In the genomic region with DNA sequence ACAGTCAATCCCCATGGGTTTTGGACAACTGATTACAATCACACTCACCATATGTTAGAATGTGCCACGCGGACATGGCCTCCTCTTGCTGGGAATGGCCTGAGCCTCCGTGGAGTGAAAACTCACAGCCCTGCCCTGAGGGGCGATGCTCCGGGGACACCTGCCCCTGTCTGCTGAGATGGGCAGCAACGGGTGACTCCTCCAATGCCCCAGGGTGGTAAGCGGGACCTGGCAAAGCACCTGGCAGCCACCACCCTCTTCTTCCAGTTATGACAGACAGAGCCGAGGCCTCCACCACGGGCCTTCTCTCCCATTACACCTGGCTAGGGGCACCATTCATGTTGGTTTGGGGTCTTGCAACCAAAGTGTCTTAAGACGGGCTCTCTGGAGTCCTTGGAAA, we compare ENCODE assay signal across 22 cellular contexts.
DNase-seq lines count a peak whose midpoint lies in the region; TF ChIP-seq lines count a peak whose summit lies in the region.
"Had no signal": no experiment of that assay in that cellular context is flagged by ENCODE, and none has a peak within 500 bp of the region (broad histone marks: within the 10 kb centered on the region; RNA-seq: fewer than 3 reads in every experiment).

No MANE protein-coding gene starts in this region.

- 78 to 80% methylated on average over 8 to 10 of the region's 10 CpGs for WGBS in tibial nerve, 2 donors

- H3K27ac ChIP-seq in fibroblast of lung (ENCODE audit: insufficient read depth, low read length): peak overlapping the region; percentile 59
- H3K27ac ChIP-seq in tibial nerve: peak overlapping the region in 3 of 4 donors; percentile 84 to 93 (median 92)
- H3K27ac ChIP-seq: 22Rv1 had no signal

- H3K36me3 Mint-ChIP-seq in nephron progenitor cell (ENCODE audit: low read depth): no peaks in the 10 kb centered on the region
- no peaks in the 10 kb centered on the region for H3K36me3 Mint-ChIP-seq in activated T-helper 1 cell treated with anti-CD3 and anti-CD28 coated beads, Interleukin-12 subunit alpha, Interleukin-12 subunit beta, Interleukin-2, Interleukin-4 antibody, amounts not matched to agents 30 ng/mL and 10 ng/mL and 1 ng/mL, durations not matched to agents 14 hours and 24 hours and 36 hours (ENCODE audit: low read depth)

- H2AFZ ChIP-seq in fibroblast of lung (ENCODE audit: low read length): peak overlapping the region; percentile 11

- no peaks in the 10 kb centered on the region for H4K20me1 ChIP-seq in fibroblast of lung (ENCODE audit: control insufficient read depth, extremely low read depth, insufficient read depth, low read length)

- no peak overlapping the region for H3K4me3 Mint-ChIP-seq in nephron progenitor cell
- H3K4me3 Mint-ChIP-seq in activated T-helper 1 cell treated with anti-CD3 and anti-CD28 coated beads, Interleukin-12 subunit alpha, Interleukin-12 subunit beta, Interleukin-2, Interleukin-4 antibody, amounts not matched to agents 30 ng/mL and 10 ng/mL and 1 ng/mL, durations not matched to agents 14 hours and 24 hours and 36 hours: no peak overlapping the region
- H3K4me3 Mint-ChIP-seq: activated CD8-positive, alpha-beta T cell treated with anti-CD3 and anti-CD28 coated beads for 36 hours; activated naive CD4-positive, alpha-beta T cell treated with anti-CD3 and anti-CD28 coated beads for 36 hours; naive B cell had no signal

- intact Hi-C loops in activated T-helper 1 cell treated with anti-CD3 and anti-CD28 coated beads, Interleukin-12 subunit alpha, Interleukin-12 subunit beta, Interleukin-2, Interleukin-4 antibody, amounts not matched to agents 30 ng/mL and 10 ng/mL and 1 ng/mL, durations not matched to agents 14 hours and 24 hours and 36 hours (cut with micrococcal nuclease): no loop called here

- DNase-seq in NCI-H82 (lab: John Stamatoyannopoulos, UW) (peak; percentile 41), NCI-H82 treated with DMSO at 0.1 percent for 48 hours (lab: John Stamatoyannopoulos, UW; ENCODE audit: unreplicated experiment) (no peak), fibroblast of lung (ENCODE audit: low read depth in 2 of 2) (no peak), nephron progenitor cell (no peak), tibial nerve (ENCODE audit: low spot score in 2 of 2) (no peak), cerebellar cortex (ENCODE audit: low spot score) (no peak)
- DNase-seq in activated T-helper 1 cell treated with anti-CD3 and anti-CD28 coated beads, Interleukin-12 subunit alpha, Interleukin-12 subunit beta, Interleukin-2, Interleukin-4 antibody, amounts not matched to agents 30 ng/mL and 10 ng/mL and 1 ng/mL, durations not matched to agents 14 hours and 24 hours and 36 hours (ENCODE audit: low spot score): no peak
- DNase-seq in activated T-cell treated with anti-CD3 and anti-CD28 coated beads, Interleukin-2, amount 50 U/mL, for 48 hours: no peak
- DNase-seq: activated CD8-positive, alpha-beta T cell treated with anti-CD3 and anti-CD28 coated beads for 36 hours; activated naive CD4-positive, alpha-beta T cell treated with anti-CD3 and anti-CD28 coated beads for 36 hours; activated T-cell treated with anti-CD3 and anti-CD28 coated beads, Interleukin-2, amount 50 U/mL, for 1 hour; effector memory CD4-positive, alpha-beta T cell; Karpas-422; naive B cell; NCI-H1048; NCI-H2029; NCI-H510A; stimulated activated CD4-positive, alpha-beta T cell treated with anti-CD3 and anti-CD28 coated beads, Interleukin-2, amount 100 ng/mL, for 48 hours; stimulated activated naive CD8-positive, alpha-beta T cell treated with anti-CD3 and anti-CD28 coated beads, Interleukin-15, Interleukin-2, amounts not matched to agents 100 U/mL and 50 U/mL, for 24 hours; SW 1271 had no signal

- TF ChIP-seq CTCF in fibroblast of lung (conservative IDR thresholded peaks at IDR 0.05 in 1 of 2, IDR thresholded peaks at IDR 0.05 in 1 of 2; ENCODE audit: low read depth in 1 of 2, low read length in 2 of 2) (no peak), nephron progenitor cell (IDR thresholded peaks at IDR 0.05) (no peak), tibial nerve (IDR thresholded peaks at IDR 0.05) (no peak)

- H3K27me3 ChIP-seq in fibroblast of lung (ENCODE audit: control insufficient read depth, insufficient read depth, low read length): no peaks in the 10 kb centered on the region
- no peaks in the 10 kb centered on the region for H3K27me3 ChIP-seq in tibial nerve

- no peak overlapping the region for H3K4me2 ChIP-seq in fibroblast of lung (ENCODE audit: extremely low read depth, insufficient read depth, low read length)

- H3K27me3 Mint-ChIP-seq in nephron progenitor cell (ENCODE audit: low read depth, poor library complexity): peaks cover 3% of the 10 kb centered on the region
- H3K27me3 Mint-ChIP-seq in activated T-helper 1 cell treated with anti-CD3 and anti-CD28 coated beads, Interleukin-12 subunit alpha, Interleukin-12 subunit beta, Interleukin-2, Interleukin-4 antibody, amounts not matched to agents 30 ng/mL and 10 ng/mL and 1 ng/mL, durations not matched to agents 14 hours and 24 hours and 36 hours (ENCODE audit: insufficient read depth): no peaks in the 10 kb centered on the region

- H3K79me2 ChIP-seq in fibroblast of lung (ENCODE audit: control insufficient read depth, insufficient read depth, low read length): no peaks in the 10 kb centered on the region

- H3K4me1 Mint-ChIP-seq in nephron progenitor cell: peaks cover 73% of the 10 kb centered on the region
- H3K4me1 Mint-ChIP-seq in activated T-helper 1 cell treated with anti-CD3 and anti-CD28 coated beads, Interleukin-12 subunit alpha, Interleukin-12 subunit beta, Interleukin-2, Interleukin-4 antibody, amounts not matched to agents 30 ng/mL and 10 ng/mL and 1 ng/mL, durations not matched to agents 14 hours and 24 hours and 36 hours (ENCODE audit: low read depth): no peaks in the 10 kb centered on the region

- no peaks in the 10 kb centered on the region for H3K9me3 ChIP-seq in fibroblast of lung (ENCODE audit: control insufficient read depth, insufficient read depth, low read depth, low read length)
- no peaks in the 10 kb centered on the region for H3K9me3 ChIP-seq in tibial nerve
- H3K9me3 ChIP-seq: HAP-1 had no signal

- H3K4me1 ChIP-seq in fibroblast of lung (ENCODE audit: control insufficient read depth, extremely low read depth, insufficient read depth, low read length) (peaks cover 16% of the 10 kb centered on the region), tibial nerve (peaks cover 0 to 56% (median 28%) of the 10 kb centered on the region in 4 donors)
- H3K4me1 ChIP-seq: HAP-1 had no signal

- no peak for TF ChIP-seq POLR2A in tibial nerve (IDR thresholded peaks at IDR 0.05)

- no peak overlapping the region for H3K9ac ChIP-seq in fibroblast of lung (ENCODE audit: insufficient read depth, low read length)

- H3K27ac Mint-ChIP-seq in nephron progenitor cell: peak overlapping the region; percentile 22
- no peak overlapping the region for H3K27ac Mint-ChIP-seq in activated T-helper 1 cell treated with anti-CD3 and anti-CD28 coated beads, Interleukin-12 subunit alpha, Interleukin-12 subunit beta, Interleukin-2, Interleukin-4 antibody, amounts not matched to agents 30 ng/mL and 10 ng/mL and 1 ng/mL, durations not matched to agents 14 hours and 24 hours and 36 hours
- H3K27ac Mint-ChIP-seq: activated CD8-positive, alpha-beta T cell treated with anti-CD3 and anti-CD28 coated beads for 36 hours; activated naive CD4-positive, alpha-beta T cell treated with anti-CD3 and anti-CD28 coated beads for 36 hours had no signal

- no peak overlapping the region for H3K4me3 ChIP-seq in fibroblast of lung (replicated peaks in 1 of 4; ENCODE audit: control extremely low read depth in 1 of 4, insufficient read depth in 1 of 4, low read depth in 3 of 4, low read length in 4 of 4)
- no peak overlapping the region for H3K4me3 ChIP-seq in tibial nerve
- H3K4me3 ChIP-seq: HAP-1 had no signal

- peaks cover 16% of the 10 kb centered on the region for H3K9me3 Mint-ChIP-seq in nephron progenitor cell
- no peaks in the 10 kb centered on the region for H3K9me3 Mint-ChIP-seq in activated T-helper 1 cell treated with anti-CD3 and anti-CD28 coated beads, Interleukin-12 subunit alpha, Interleukin-12 subunit beta, Interleukin-2, Interleukin-4 antibody, amounts not matched to agents 30 ng/mL and 10 ng/mL and 1 ng/mL, durations not matched to agents 14 hours and 24 hours and 36 hours

- TF ChIP-seq EP300 in tibial nerve (IDR thresholded peaks at IDR 0.05): no peak

- no peaks in the 10 kb centered on the region for H3K36me3 ChIP-seq in fibroblast of lung (ENCODE audit: control insufficient read depth, insufficient read depth, low read length)
- H3K36me3 ChIP-seq in tibial nerve: no peaks in the 10 kb centered on the region
- H3K36me3 ChIP-seq: HAP-1 had no signal
